20 cellular contexts compared by ENCODE assay signal in genomic region chr14:68983210-68983609, GRCh38. TPM values are rescaled to one million over a fixed set of nuclear protein-coding genes. Genes with fewer than 3 reads are reported as not detected.
A peak's percentile ranks its signal among the peaks of the same experiment; 100 is the strongest.
DNase-seq lines count a peak whose midpoint lies in the region; ATAC-seq, FAIRE-seq and TF ChIP-seq lines count a peak whose summit lies in the region.
"Had no signal": no experiment of that assay in that cellular context is flagged by ENCODE, and none has a peak within 500 bp of the region (broad histone marks: within the 10 kb centered on the region; RNA-seq: fewer than 3 reads in every experiment).

No MANE protein-coding gene starts in this region.

- no peak overlapping the region for H2AFZ ChIP-seq in astrocyte (ENCODE audit: low read depth, low read length)
- no peak overlapping the region for H2AFZ ChIP-seq in osteoblast (ENCODE audit: low read length)

- H3K27ac Mint-ChIP-seq in activated naive CD4-positive, alpha-beta T cell treated with anti-CD3 and anti-CD28 coated beads for 36 hours: peak overlapping the region; percentile 2
- peak overlapping the region; percentile 91 for H3K27ac Mint-ChIP-seq in astrocyte (ENCODE audit: unreplicated experiment)
- H3K27ac Mint-ChIP-seq in CD4-positive, alpha-beta T cell: no peak overlapping the region
- H3K27ac Mint-ChIP-seq: CD4-positive, alpha-beta memory T cell had no signal

- H3K79me2 ChIP-seq in astrocyte (ENCODE audit: insufficient read depth, low read length) (peaks cover 18% of the 10 kb centered on the region), osteoblast (ENCODE audit: insufficient read depth, low read length) (peaks cover 10% of the 10 kb centered on the region)

- no peaks in the 10 kb centered on the region for H3K27me3 Mint-ChIP-seq in activated naive CD4-positive, alpha-beta T cell treated with anti-CD3 and anti-CD28 coated beads for 36 hours (ENCODE audit: low read depth)
- no peaks in the 10 kb centered on the region for H3K27me3 Mint-ChIP-seq in astrocyte (ENCODE audit: low read depth, unreplicated experiment)
- no peaks in the 10 kb centered on the region for H3K27me3 Mint-ChIP-seq in CD4-positive, alpha-beta T cell
- H3K27me3 Mint-ChIP-seq: CD4-positive, alpha-beta memory T cell had no signal

- POLR2A ChIA-PET in CD4-positive, alpha-beta T cell (lab: Charles Lee): interaction anchor here (0.6 to 1.5 kb wide), 2 partner anchors 13 to 1640 kb away, joined by 3 to 4 read pairs; no protein-coding TSS in a partner anchor

- H3K4me1 ChIP-seq in astrocyte (ENCODE audit: insufficient read depth, low read length) (peaks cover 30% of the 10 kb centered on the region), osteoblast (ENCODE audit: insufficient read depth, low read length) (peaks cover 35% of the 10 kb centered on the region)

- H3K9me3 Mint-ChIP-seq in activated naive CD4-positive, alpha-beta T cell treated with anti-CD3 and anti-CD28 coated beads for 36 hours: no peaks in the 10 kb centered on the region
- H3K9me3 Mint-ChIP-seq in astrocyte (ENCODE audit: unreplicated experiment): peaks cover 2% of the 10 kb centered on the region
- no peaks in the 10 kb centered on the region for H3K9me3 Mint-ChIP-seq in CD4-positive, alpha-beta T cell
- H3K9me3 Mint-ChIP-seq: IgD-negative memory B cell had no signal

- peaks cover 20% of the 10 kb centered on the region for H3K4me1 Mint-ChIP-seq in activated naive CD4-positive, alpha-beta T cell treated with anti-CD3 and anti-CD28 coated beads for 36 hours (ENCODE audit: low read depth)
- H3K4me1 Mint-ChIP-seq in astrocyte (ENCODE audit: low read depth, unreplicated experiment): peaks cover 43% of the 10 kb centered on the region
- H3K4me1 Mint-ChIP-seq in CD4-positive, alpha-beta T cell (ENCODE audit: low read depth): peaks cover 23% of the 10 kb centered on the region

- TF ChIP-seq CTCF in astrocyte (IDR thresholded peaks at IDR 0.05; ENCODE audit: insufficient read depth, low read depth, low read length) (no peak), osteoblast (IDR thresholded peaks at IDR 0.05; ENCODE audit: extremely low read depth, low read depth, low read length) (no peak)
- TF ChIP-seq CTCF in CD4-positive, alpha-beta T cell (IDR thresholded peaks at IDR 0.05): no peak

- no peak for DNase-seq in activated naive CD4-positive, alpha-beta T cell treated with anti-CD3 and anti-CD28 coated beads for 36 hours
- DNase-seq in activated naive CD4-positive, alpha-beta T cell treated with anti-CD3 and anti-CD28 coated beads, Interleukin-2, amount 50 U/mL, for 16 hours: no peak
- no peak for DNase-seq in astrocyte (ENCODE audit: low read depth)
- DNase-seq in osteoblast (ENCODE audit: insufficient read length, low spot score, missing footprints): no peak
- no peak for DNase-seq in CD4-positive, alpha-beta T cell
- DNase-seq in midbrain (lab: John Stamatoyannopoulos, UW): no peak
- DNase-seq: Calu3; CD4-positive, alpha-beta memory T cell; Karpas-422; NCI-H1048; NCI-H1436 treated with DMSO at 0.1 percent for 48 hours; NCI-H2029; NCI-H2171; NCI-H446 treated with DMSO at 0.1 percent for 48 hours; NCI-H69; Peyer's patch had no signal

- H3K9ac ChIP-seq in astrocyte (ENCODE audit: low read length): no peak overlapping the region

- no peak for FAIRE-seq in astrocyte (lab: Jason Lieb, UNC)
- FAIRE-seq: GM12878 had no signal

- no peak overlapping the region for H3K4me2 ChIP-seq in astrocyte (ENCODE audit: low read length)
- H3K4me2 ChIP-seq in osteoblast (ENCODE audit: insufficient read depth, low read length): peak overlapping the region; percentile 55

- no peaks in the 10 kb centered on the region for H3K9me3 ChIP-seq in astrocyte (ENCODE audit: insufficient read depth, low read depth, low read length)
- H3K9me3 ChIP-seq in osteoblast (ENCODE audit: low read depth, low read length): no peaks in the 10 kb centered on the region
- no peaks in the 10 kb centered on the region for H3K9me3 ChIP-seq in CD4-positive, alpha-beta T cell (ENCODE audit: control insufficient read depth, low read length)
- H3K9me3 ChIP-seq: Peyer's patch, SJSA1 had no signal

- H3K27ac ChIP-seq in astrocyte (ENCODE audit: low read depth, low read length) (no peak overlapping the region), osteoblast (ENCODE audit: low read depth, low read length) (peak overlapping the region; percentile 91)
- no peak overlapping the region for H3K27ac ChIP-seq in CD4-positive, alpha-beta T cell (ENCODE audit: low read depth, low read length)
- H3K27ac ChIP-seq: Peyer's patch, SJSA1 had no signal

- no peak for ATAC-seq in CD4-positive, alpha-beta T cell (ENCODE audit: poor library complexity)
- no peak for ATAC-seq in HG03095 (IDR thresholded peaks at IDR 0.05; ENCODE audit: unreplicated experiment)
- ATAC-seq: GM12878 had no signal

- H3K36me3 Mint-ChIP-seq in activated naive CD4-positive, alpha-beta T cell treated with anti-CD3 and anti-CD28 coated beads for 36 hours (ENCODE audit: low read depth): no peaks in the 10 kb centered on the region
- peaks cover 1% of the 10 kb centered on the region for H3K36me3 Mint-ChIP-seq in astrocyte (ENCODE audit: low read depth, unreplicated experiment)
- peaks cover 4% of the 10 kb centered on the region for H3K36me3 Mint-ChIP-seq in CD4-positive, alpha-beta T cell (ENCODE audit: low read depth)
- H3K36me3 Mint-ChIP-seq: IgD-negative memory B cell had no signal

- no peaks in the 10 kb centered on the region for H4K20me1 ChIP-seq in astrocyte (ENCODE audit: insufficient read depth, low read length)
- H4K20me1 ChIP-seq in osteoblast (ENCODE audit: insufficient read depth, low read length): no peaks in the 10 kb centered on the region

- CTCF ChIA-PET in activated naive CD4-positive, alpha-beta T cell treated with anti-CD3 and anti-CD28 coated beads for 36 hours (lab: Charles Lee): interaction anchor here (0.5 to 2.2 kb wide), 3 partner anchors 36 to 139 kb away, joined by 3 to 5 read pairs (median 3); no protein-coding TSS in a partner anchor
- CTCF ChIA-PET in CD4-positive, alpha-beta T cell (lab: Charles Lee): no interaction called here

- H3K4me3 ChIP-seq in astrocyte (ENCODE audit: insufficient read depth, low read depth, low read length): no peak overlapping the region
- no peak overlapping the region for H3K4me3 ChIP-seq in osteoblast (ENCODE audit: insufficient read depth, low read length)
- H3K4me3 ChIP-seq: GM12878, Peyer's patch, SJSA1 had no signal

- H3K27me3 ChIP-seq in astrocyte (ENCODE audit: insufficient read depth, low read length) (no peaks in the 10 kb centered on the region), osteoblast (ENCODE audit: insufficient read depth, low read length) (no peaks in the 10 kb centered on the region)
- no peaks in the 10 kb centered on the region for H3K27me3 ChIP-seq in CD4-positive, alpha-beta T cell (ENCODE audit: control insufficient read depth, insufficient read depth, low read length)
- H3K27me3 ChIP-seq: Peyer's patch, SJSA1 had no signal

- no peak overlapping the region for H3K4me3 Mint-ChIP-seq in activated naive CD4-positive, alpha-beta T cell treated with anti-CD3 and anti-CD28 coated beads for 36 hours
- no peak overlapping the region for H3K4me3 Mint-ChIP-seq in astrocyte (ENCODE audit: unreplicated experiment)
- no peak overlapping the region for H3K4me3 Mint-ChIP-seq in CD4-positive, alpha-beta T cell
- H3K4me3 Mint-ChIP-seq: CD4-positive, alpha-beta memory T cell had no signal

- H3K36me3 ChIP-seq in astrocyte (ENCODE audit: insufficient read depth, low read length): no peaks in the 10 kb centered on the region
- no peaks in the 10 kb centered on the region for H3K36me3 ChIP-seq in osteoblast (ENCODE audit: insufficient read depth, low read length)
- H3K36me3 ChIP-seq: Peyer's patch had no signal

- intact Hi-C loops in activated naive CD4-positive, alpha-beta T cell treated with anti-CD3 and anti-CD28 coated beads for 36 hours (cut with micrococcal nuclease): loop anchor here (10.0 kb wide), 1 partner anchor 212 kb away; the partner anchor contains the start of gene EXD2
- intact Hi-C loops in CD4-positive, alpha-beta T cell (cut with DNase I, micrococcal nuclease): loop anchor here in 1 of 2 experiments (5.0 kb wide), 1 partner anchor 36 kb away; no protein-coding TSS in a partner anchor

RNA-seq across cellular contexts. Expression of gene ACTN1, which starts 4.1 kb away (rescaled TPM):
- total RNA-seq in activated naive CD4-positive, alpha-beta T cell treated with anti-CD3 and anti-CD28 coated beads for 36 hours: 10 to 100 TPM; 79.7 to 80.6 TPM
- total RNA-seq in astrocyte (1,163 and 1,186 TPM in 2 replicates), osteoblast (444 and 447 TPM in 2 replicates)
- total RNA-seq in CD4-positive, alpha-beta T cell: 100 to 1,000 TPM; 128 to 143 TPM
